Comparison of ENCODE assay signal across 15 cellular contexts in genomic region chr19:38253788-38254187, GRCh38. TPM values are rescaled to one million over a fixed set of nuclear protein-coding genes. Genes with fewer than 3 reads are reported as not detected.
DNase-seq lines count a peak whose midpoint lies in the region; ATAC-seq and TF ChIP-seq lines count a peak whose summit lies in the region.
"Had no signal": no experiment of that assay in that cellular context is flagged by ENCODE, and none has a peak within 500 bp of the region (broad histone marks: within the 10 kb centered on the region; RNA-seq: fewer than 3 reads in every experiment).

No MANE protein-coding gene starts in this region.

- no peak overlapping the region for H3K27ac Mint-ChIP-seq in neural crest cell (ENCODE audit: unreplicated experiment)
- H3K27ac Mint-ChIP-seq in CD8-positive, alpha-beta memory T cell = no peak overlapping the region
- H3K27ac Mint-ChIP-seq: activated naive CD4-positive, alpha-beta T cell treated with anti-CD3 and anti-CD28 coated beads, Interleukin-2, amount 50 U/mL, for 24 hours; immature natural killer cell had no signal

- intact Hi-C loops in tibial artery (cut with DNase I; ENCODE audit: low total_unique reads) = no loop called here

- H3K4me3 ChIP-seq in WERI-Rb-1 (ENCODE audit: low read depth, low read length) (no peak overlapping the region; the same call in 1 of the 2 replicates), duodenal mucosa (ENCODE audit: low read depth in 1 of 2, low read length in 2 of 2) (peak overlapping the region in 1 of 2 donors; percentile 7), tibial artery (peak overlapping the region; percentile 79 to 94)
- H3K4me3 ChIP-seq in CD8-positive, alpha-beta memory T cell (ENCODE audit: low read length) = no peak overlapping the region
- H3K4me3 ChIP-seq: GM23248 had no signal

- no peak for ATAC-seq in GM19397 (IDR thresholded peaks at IDR 0.05; ENCODE audit: unreplicated experiment)
- ATAC-seq: PC-3 had no signal

- POLR2A ChIA-PET in CD8-positive, alpha-beta memory T cell (lab: Charles Lee) = no interaction called here

- H3K4me3 Mint-ChIP-seq in neural crest cell = peak overlapping the region; percentile 27
- no peak overlapping the region for H3K4me3 Mint-ChIP-seq in CD8-positive, alpha-beta memory T cell
- H3K4me3 Mint-ChIP-seq: activated naive CD4-positive, alpha-beta T cell treated with anti-CD3 and anti-CD28 coated beads, Interleukin-2, amount 50 U/mL, for 24 hours; immature natural killer cell had no signal

- H3K36me3 ChIP-seq in WERI-Rb-1 (peaks cover 44% of the 10 kb centered on the region), duodenal mucosa (ENCODE audit: control insufficient read depth in 1 of 2, insufficient read depth in 2 of 2, low read length in 2 of 2) (no peaks in the 10 kb centered on the region), tibial artery (peaks cover 4 to 23% (median 4%) of the 10 kb centered on the region in 3 donors)
- H3K36me3 ChIP-seq in CD8-positive, alpha-beta memory T cell (ENCODE audit: insufficient read depth, low read length) = no peaks in the 10 kb centered on the region

- peaks cover 38% of the 10 kb centered on the region for H3K4me1 Mint-ChIP-seq in neural crest cell
- peaks cover 0 to 6% (median 0%) of the 10 kb centered on the region in 3 donors for H3K4me1 Mint-ChIP-seq in CD8-positive, alpha-beta memory T cell
- H3K4me1 Mint-ChIP-seq: activated naive CD4-positive, alpha-beta T cell treated with anti-CD3 and anti-CD28 coated beads, Interleukin-2, amount 50 U/mL, for 24 hours; immature natural killer cell had no signal

- H3K36me3 Mint-ChIP-seq in neural crest cell (ENCODE audit: low read depth) = no peaks in the 10 kb centered on the region
- H3K36me3 Mint-ChIP-seq in CD8-positive, alpha-beta memory T cell = no peaks in the 10 kb centered on the region
- H3K36me3 Mint-ChIP-seq: activated naive CD4-positive, alpha-beta T cell treated with anti-CD3 and anti-CD28 coated beads, Interleukin-2, amount 50 U/mL, for 24 hours; immature natural killer cell had no signal

- H3K9ac ChIP-seq in duodenal mucosa (ENCODE audit: low read depth in 1 of 2, low read length in 2 of 2) = no peak overlapping the region
- H3K9ac ChIP-seq: GM23248 had no signal

- H3K4me1 ChIP-seq in duodenal mucosa (ENCODE audit: control insufficient read depth in 1 of 2, insufficient read depth in 2 of 2, low read length in 2 of 2) (peaks cover 18 to 26% of the 10 kb centered on the region in 2 donors), tibial artery (peaks cover 0 to 57% (median 37%) of the 10 kb centered on the region in 4 donors)
- no peaks in the 10 kb centered on the region for H3K4me1 ChIP-seq in CD8-positive, alpha-beta memory T cell (ENCODE audit: insufficient read depth, low read length)

- TF ChIP-seq CTCF in WERI-Rb-1 (IDR thresholded peaks at IDR 0.05; ENCODE audit: low read depth, low read length) = no peak
- TF ChIP-seq CTCF in neural crest cell (conservative IDR thresholded peaks at IDR 0.05) = no peak
- no peak for TF ChIP-seq CTCF in tibial artery (IDR thresholded peaks at IDR 0.05)

- H3K27ac ChIP-seq in WERI-Rb-1 = peak overlapping the region; percentile 98
- peak overlapping the region; percentile 77 for H3K27ac ChIP-seq in duodenal mucosa (ENCODE audit: low read depth, low read length)
- H3K27ac ChIP-seq in tibial artery = peak overlapping the region; percentile 95 to 96
- H3K27ac ChIP-seq in CD8-positive, alpha-beta memory T cell (ENCODE audit: low read depth, low read length) = no peak overlapping the region
- H3K27ac ChIP-seq: GM23248 had no signal

- H3K27me3 ChIP-seq in WERI-Rb-1 (ENCODE audit: insufficient read depth, low read depth, severe bottlenecking) (no peaks in the 10 kb centered on the region), duodenal mucosa (ENCODE audit: control insufficient read depth in 1 of 2, insufficient read depth in 2 of 2, low read length in 2 of 2) (peaks cover 0 to 7% of the 10 kb centered on the region in 2 donors), tibial artery (no peaks in the 10 kb centered on the region)
- no peaks in the 10 kb centered on the region for H3K27me3 ChIP-seq in CD8-positive, alpha-beta memory T cell (ENCODE audit: insufficient read depth, low read length, poor library complexity, severe bottlenecking)

- DNase-seq in WERI-Rb-1 (no peak), neural crest cell (ENCODE audit: low read depth, low spot score) (no peak), tibial artery (no peak), DMS153 treated with DMSO at 0.1 percent for 48 hours (lab: John Stamatoyannopoulos, UW; ENCODE audit: unreplicated experiment) (no peak)
- no peak for DNase-seq in CD8-positive, alpha-beta memory T cell
- DNase-seq: GM23248; immature natural killer cell; NCI-H1092 treated with DMSO at 0.1 percent for 48 hours; NCI-H446 treated with DMSO at 0.1 percent for 48 hours; PC-3; stimulated activated naive CD8-positive, alpha-beta T cell treated with anti-CD3 and anti-CD28 coated beads, Interleukin-15, Interleukin-2, amounts not matched to agents 100 U/mL and 50 U/mL, for 24 hours had no signal

- peaks cover 40% of the 10 kb centered on the region for H3K27me3 Mint-ChIP-seq in neural crest cell (ENCODE audit: low read depth)
- peaks cover 30 to 38% of the 10 kb centered on the region in 2 donors for H3K27me3 Mint-ChIP-seq in CD8-positive, alpha-beta memory T cell

- no peaks in the 10 kb centered on the region for H3K9me3 Mint-ChIP-seq in neural crest cell
- no peaks in the 10 kb centered on the region for H3K9me3 Mint-ChIP-seq in CD8-positive, alpha-beta memory T cell
- H3K9me3 Mint-ChIP-seq: activated naive CD4-positive, alpha-beta T cell treated with anti-CD3 and anti-CD28 coated beads, Interleukin-2, amount 50 U/mL, for 24 hours had no signal

- no peaks in the 10 kb centered on the region for H3K9me3 ChIP-seq in WERI-Rb-1 (ENCODE audit: severe bottlenecking)
- no peaks in the 10 kb centered on the region for H3K9me3 ChIP-seq in duodenal mucosa (ENCODE audit: control insufficient read depth in 1 of 2, low read length in 2 of 2)
- no peaks in the 10 kb centered on the region for H3K9me3 ChIP-seq in tibial artery
- H3K9me3 ChIP-seq in CD8-positive, alpha-beta memory T cell (ENCODE audit: low read length) = no peaks in the 10 kb centered on the region

- CTCF ChIA-PET in CD8-positive, alpha-beta memory T cell (lab: Charles Lee) = no interaction called here

RNA-seq across cellular contexts. Expression of gene PPP1R14A, which starts 2.4 kb away (rescaled TPM):
- total RNA-seq in neural crest cell = 1.2 and 1.7 TPM in 2 replicates
- total RNA-seq in CD8-positive, alpha-beta memory T cell = 1 to 10 TPM in 1 of 2 experiments, under 1 TPM in 1; 0.47 to 1.0 TPM
- not detected for polyA plus RNA-seq in CD8-positive, alpha-beta memory T cell
- total RNA-seq: PC-3 had no signal

RNA-seq across cellular contexts. Expression of gene SPINT2, which starts 10.6 kb away (rescaled TPM):
- 9.2 and 9.6 TPM in 2 replicates for total RNA-seq in neural crest cell
- total RNA-seq in CD8-positive, alpha-beta memory T cell = 10 to 100 TPM; 27.9 to 29.4 TPM
- 49.5 TPM for polyA plus RNA-seq in CD8-positive, alpha-beta memory T cell

RNA-seq across cellular contexts. Expression of gene DPF1, which starts 29.8 kb away (rescaled TPM):
- 31.7 and 35.5 TPM in 2 replicates for total RNA-seq in neural crest cell
- 1 to 10 TPM in 1 of 2 experiments, under 1 TPM in 1; 0.78 to 1.1 TPM for total RNA-seq in CD8-positive, alpha-beta memory T cell
- not detected for polyA plus RNA-seq in CD8-positive, alpha-beta memory T cell
- polyA plus RNA-seq: immature natural killer cell had no signal

RNA-seq across cellular contexts. Expression of gene C19orf33, which starts 50.3 kb away (rescaled TPM):
- not detected in 2 replicates for total RNA-seq in neural crest cell
- total RNA-seq in CD8-positive, alpha-beta memory T cell = not detected
- 0.90 TPM for polyA plus RNA-seq in CD8-positive, alpha-beta memory T cell
- total RNA-seq: activated CD8-positive, alpha-beta memory T cell treated with anti-CD3 and anti-CD28 coated beads for 36 hours; GM23248 had no signal
- polyA plus RNA-seq: GM23248 had no signal

Comparison
In these comparisons a context has a peak if more than half of its experiments do, and no peak if none do; other contexts are left out.
1. H3K4me3 ChIP-seq: peak in tibial artery (2 of 2); none in WERI-Rb-1 (single experiment) and CD8-positive, alpha-beta memory T cell (single experiment).
2. RNA of gene DPF1, which starts 29.8 kb away (total RNA-seq): 31.7 to 35.5 TPM in neural crest cell; 0.78 to 1.1 TPM in CD8-positive, alpha-beta memory T cell; every median in the first group is over 10 times any median in the second.